ENCODE assay signal across 8 cellular contexts in genomic region chr5:6820851-6821479, GRCh38.
DNase-seq lines count a peak whose midpoint lies in the region; ATAC-seq and TF ChIP-seq lines count a peak whose summit lies in the region.

No MANE protein-coding gene starts in this region.

- H3K27me3 ChIP-seq in heart right ventricle: peaks cover 0 to 64% (median 25%) of the 10 kb centered on the region in 7 donors

- TF ChIP-seq CTCF in heart right ventricle (IDR thresholded peaks at IDR 0.05): peak in 7 of 9 donors; percentile 28 to 64 (median 46)
- peak; percentile 96 for TF ChIP-seq CTCF in glutamatergic neuron (IDR thresholded peaks at IDR 0.05; ENCODE audit: partially characterized antibody, unreplicated experiment)

- H3K9me3 Mint-ChIP-seq in glutamatergic neuron (ENCODE audit: unreplicated experiment): peaks cover 4% of the 10 kb centered on the region

- peaks cover 0 to 24% (median 6%) of the 10 kb centered on the region in 11 donors for H3K9me3 ChIP-seq in heart right ventricle

- no peak for ATAC-seq in heart right ventricle
- ATAC-seq in HG03354 (IDR thresholded peaks at IDR 0.05; ENCODE audit: poor library complexity, severe bottlenecking, unreplicated experiment): peak; percentile 90

- H3K27me3 Mint-ChIP-seq in glutamatergic neuron (ENCODE audit: unreplicated experiment): peaks cover 2% of the 10 kb centered on the region

- H3K27ac Mint-ChIP-seq in glutamatergic neuron (ENCODE audit: unreplicated experiment): no peak overlapping the region

- H3K36me3 Mint-ChIP-seq in glutamatergic neuron (ENCODE audit: unreplicated experiment): peaks cover 17% of the 10 kb centered on the region

- DNase-seq in heart right ventricle (no peak), cardiac septum (ENCODE audit: low spot score) (no peak), NCI-H82 treated with DMSO at 0.1 percent for 48 hours (lab: John Stamatoyannopoulos, UW; ENCODE audit: unreplicated experiment) (peak; percentile 72), activated T-cell treated with anti-CD3 and anti-CD28 coated beads for 4 hours (peak; percentile 11), glutamatergic neuron (peak; percentile 84), NCI-H187 (lab: John Stamatoyannopoulos, UW) (no peak)
- peak; percentile 34 to 57 for DNase-seq in stimulated activated CD4-positive, alpha-beta T cell treated with anti-CD3 and anti-CD28 coated beads, Interleukin-4, amount 100 ng/mL, for 48 hours (ENCODE audit: low read depth in 2 of 2)

- H3K4me1 ChIP-seq in heart right ventricle: no peaks in the 10 kb centered on the region

- H3K4me1 Mint-ChIP-seq in glutamatergic neuron (ENCODE audit: low read depth, unreplicated experiment): peaks cover 19% of the 10 kb centered on the region

- 21 to 22% methylated on average over 12 of the region's 12 CpGs for WGBS in heart right ventricle, 2 donors

- H3K4me3 Mint-ChIP-seq in glutamatergic neuron (ENCODE audit: unreplicated experiment): no peak overlapping the region

- no peak overlapping the region for H3K4me3 ChIP-seq in heart right ventricle

- intact Hi-C loops in heart right ventricle (cut with DNase I) (loop anchor here in 2 of 10 donors (5.0 to 10.0 kb wide), 2 partner anchors 571 to 574 kb away; partner anchors contain the start of gene ADCY2 (in 1 of the 2)), cardiac septum (cut with DNase I) (no loop called here)

- H3K27ac ChIP-seq in heart right ventricle: no peak overlapping the region

- H3K36me3 ChIP-seq in heart right ventricle: no peaks in the 10 kb centered on the region

Comparison
In these comparisons a context has a peak if more than half of its experiments do, and no peak if none do; other contexts are left out.
1. DNase-seq: peak in NCI-H82 treated with DMSO at 0.1 percent for 48 hours (single experiment), activated T-cell treated with anti-CD3 and anti-CD28 coated beads for 4 hours (single experiment), glutamatergic neuron (single experiment) and stimulated activated CD4-positive, alpha-beta T cell treated with anti-CD3 and anti-CD28 coated beads, Interleukin-4, amount 100 ng/mL, for 48 hours (2 of 2); none in heart right ventricle (0 of 2), cardiac septum (single experiment) and NCI-H187 (0 of 2).